In the genomic region with DNA sequence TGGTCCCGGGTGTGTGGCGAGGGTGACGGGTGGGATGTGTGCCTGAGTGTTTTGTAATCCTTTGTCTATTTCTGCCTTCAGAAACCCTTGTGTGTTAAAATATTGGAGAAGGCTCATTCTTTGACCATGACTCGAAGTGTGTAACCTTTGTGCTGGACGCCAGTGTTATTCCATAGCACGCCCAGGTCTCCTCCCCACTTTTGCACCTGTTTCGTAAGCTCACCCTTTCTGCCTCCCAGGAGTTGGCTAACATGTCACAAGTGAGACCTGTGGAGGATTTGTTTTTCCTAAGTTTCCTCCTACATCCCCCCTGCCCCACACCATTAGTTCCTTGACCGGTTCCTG, we compare ENCODE assay signal across 8 cellular contexts. TPM values are rescaled to one million over a fixed set of nuclear protein-coding genes. Genes with fewer than 3 reads are reported as not detected.
A peak's percentile ranks its signal among the peaks of the same experiment; 100 is the strongest.
DNase-seq lines count a peak whose midpoint lies in the region; ATAC-seq, FAIRE-seq and TF ChIP-seq lines count a peak whose summit lies in the region.

No MANE protein-coding gene starts in this region.

- H3K4me3 Mint-ChIP-seq in T-helper 1 cell treated with Interleukin-12 subunit alpha and Interleukin-12 subunit beta and Interleukin-4 antibody, amounts not matched to agents 30 μg/mL and 1 μg/mL, for 36 hours: peak overlapping the region; percentile 100

- DNase-seq in T-helper 1 cell (no peak), NCI-H510A (lab: John Stamatoyannopoulos, UW) (peak; percentile 22), bronchial epithelial cell (ENCODE audit: low read depth) (peak; percentile 70)
- DNase-seq in stimulated activated CD8-positive, alpha-beta memory T cell treated with anti-CD3 and anti-CD28 coated beads, Interleukin-4, amount 100 ng/mL, for 48 hours: no peak

- H3K36me3 Mint-ChIP-seq in T-helper 1 cell treated with Interleukin-12 subunit alpha and Interleukin-12 subunit beta and Interleukin-4 antibody, amounts not matched to agents 30 μg/mL and 1 μg/mL, for 36 hours (ENCODE audit: low read depth): peaks cover 53% of the 10 kb centered on the region

- peaks cover 7% of the 10 kb centered on the region for H3K36me3 ChIP-seq in bronchial epithelial cell (ENCODE audit: control insufficient read depth, insufficient read depth, low read length)
- H3K36me3 ChIP-seq in subcutaneous abdominal adipose tissue (ENCODE audit: control insufficient read depth in 5 of 5, insufficient read depth in 5 of 5, low read length in 5 of 5): peaks cover 15 to 26% (median 20%) of the 10 kb centered on the region in 5 donors

- H3K9ac ChIP-seq in subcutaneous abdominal adipose tissue (ENCODE audit: low read length in 5 of 5): peak overlapping the region; percentile 85 to 99 (median 97)

- H3K4me1 Mint-ChIP-seq in T-helper 1 cell treated with Interleukin-12 subunit alpha and Interleukin-12 subunit beta and Interleukin-4 antibody, amounts not matched to agents 30 μg/mL and 1 μg/mL, for 36 hours (ENCODE audit: low read depth): peaks cover 44% of the 10 kb centered on the region

- H3K9me3 Mint-ChIP-seq in T-helper 1 cell treated with Interleukin-12 subunit alpha and Interleukin-12 subunit beta and Interleukin-4 antibody, amounts not matched to agents 30 μg/mL and 1 μg/mL, for 36 hours: no peaks in the 10 kb centered on the region

- peak overlapping the region; percentile 100 for H3K27ac Mint-ChIP-seq in T-helper 1 cell treated with Interleukin-12 subunit alpha and Interleukin-12 subunit beta and Interleukin-4 antibody, amounts not matched to agents 30 μg/mL and 1 μg/mL, for 36 hours

- H3K27me3 Mint-ChIP-seq in T-helper 1 cell treated with Interleukin-12 subunit alpha and Interleukin-12 subunit beta and Interleukin-4 antibody, amounts not matched to agents 30 μg/mL and 1 μg/mL, for 36 hours (ENCODE audit: low read depth): no peaks in the 10 kb centered on the region

- ATAC-seq in HG02610 (IDR thresholded peaks at IDR 0.05; ENCODE audit: unreplicated experiment): peak; percentile 7

- peak overlapping the region; percentile 74 for H3K4me3 ChIP-seq in bronchial epithelial cell (ENCODE audit: low read depth, low read length)
- H3K4me3 ChIP-seq in subcutaneous abdominal adipose tissue (ENCODE audit: low read depth in 1 of 5, low read length in 5 of 5): peak overlapping the region; percentile 84 to 99 (median 97)

- H3K4me1 ChIP-seq in subcutaneous abdominal adipose tissue (ENCODE audit: control insufficient read depth in 5 of 5, insufficient read depth in 5 of 5, low read length in 5 of 5): peaks cover 0 to 44% (median 37%) of the 10 kb centered on the region in 5 donors

- H3K9me3 ChIP-seq in subcutaneous abdominal adipose tissue (ENCODE audit: control insufficient read depth in 5 of 5, low read length in 5 of 5): no peaks in the 10 kb centered on the region

- no peak for TF ChIP-seq CTCF in bronchial epithelial cell (IDR thresholded peaks at IDR 0.05; ENCODE audit: insufficient read depth, low read length, severe bottlenecking)

- H3K27ac ChIP-seq in layer of hippocampus (ENCODE audit: low read depth, low read length) (peak overlapping the region; percentile 88), subcutaneous abdominal adipose tissue (ENCODE audit: low read depth, low read length) (peak overlapping the region; percentile 100)

- no peak for FAIRE-seq in bronchial epithelial cell (lab: Jason Lieb, UNC)

- H3K27me3 ChIP-seq in bronchial epithelial cell (ENCODE audit: control insufficient read depth, insufficient read depth, low read length) (no peaks in the 10 kb centered on the region), layer of hippocampus (ENCODE audit: control insufficient read depth, insufficient read depth, low read length) (no peaks in the 10 kb centered on the region), subcutaneous abdominal adipose tissue (ENCODE audit: control insufficient read depth in 5 of 5, insufficient read depth in 4 of 5, low read length in 5 of 5) (no peaks in the 10 kb centered on the region)

RNA-seq across cellular contexts. Expression of a gene that starts 0.4 kb away (rescaled TPM):
- 19.7 and 23.6 TPM in 2 replicates for total RNA-seq in bronchial epithelial cell

RNA-seq across cellular contexts. Expression of a gene that starts 0.6 kb away (rescaled TPM):
- 139 and 160 TPM in 2 replicates for total RNA-seq in bronchial epithelial cell

RNA-seq across cellular contexts. Expression of a gene that starts 42.2 kb away (rescaled TPM):
- 20.4 and 23.7 TPM in 2 replicates for total RNA-seq in bronchial epithelial cell

Comparison
In these comparisons a context has a peak if more than half of its experiments do, and no peak if none do; other contexts are left out.
1. DNase-seq: peak in NCI-H510A (single experiment) and bronchial epithelial cell (single experiment); none in T-helper 1 cell (0 of 5) and stimulated activated CD8-positive, alpha-beta memory T cell treated with anti-CD3 and anti-CD28 coated beads, Interleukin-4, amount 100 ng/mL, for 48 hours (single experiment).